ENCODE assay signal across 1 cellular context in the genomic region with DNA sequence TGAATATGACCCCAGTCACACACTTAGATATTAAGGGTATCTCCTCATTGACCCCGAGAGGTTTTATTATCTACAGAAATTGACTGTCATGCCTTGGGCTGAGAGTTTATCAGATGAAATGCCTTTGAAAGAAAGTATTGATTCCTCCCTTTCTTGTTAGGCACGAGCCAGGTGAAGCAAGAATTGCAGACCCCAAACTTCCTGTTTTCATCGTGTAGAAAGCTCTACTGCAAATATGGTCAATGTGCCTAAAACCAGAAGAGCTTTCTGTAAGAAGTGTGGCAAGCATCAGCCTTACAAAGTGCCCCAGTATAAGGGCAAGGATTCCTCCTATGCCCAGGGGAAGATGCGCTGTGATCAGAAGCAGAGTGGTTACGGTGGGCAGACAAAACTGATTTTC.
TF ChIP-seq lines count a peak whose summit lies in the region.

No MANE protein-coding gene starts in this region.

TF ChIP-seq in GM23338, 12 proteins besides CTCF, POLR2A, EP300 and RAD21 (continued from another document):
- TF ChIP-seq CREB1 (CRISPR knock-in tag; IDR thresholded peaks at IDR 0.05; ENCODE audit: low read depth) (no peak), EZH2 (IDR thresholded peaks at IDR 0.05; ENCODE audit: low read depth, unreplicated experiment) (no peak), EZH2phosphoT487 (IDR thresholded peaks at IDR 0.05; ENCODE audit: unreplicated experiment) (no peak), JUNB (IDR thresholded peaks at IDR 0.05; ENCODE audit: unreplicated experiment) (no peak), STAT1 (IDR thresholded peaks at IDR 0.05; ENCODE audit: unreplicated experiment) (no peak)
- TF ChIP-seq, protein P1, sequence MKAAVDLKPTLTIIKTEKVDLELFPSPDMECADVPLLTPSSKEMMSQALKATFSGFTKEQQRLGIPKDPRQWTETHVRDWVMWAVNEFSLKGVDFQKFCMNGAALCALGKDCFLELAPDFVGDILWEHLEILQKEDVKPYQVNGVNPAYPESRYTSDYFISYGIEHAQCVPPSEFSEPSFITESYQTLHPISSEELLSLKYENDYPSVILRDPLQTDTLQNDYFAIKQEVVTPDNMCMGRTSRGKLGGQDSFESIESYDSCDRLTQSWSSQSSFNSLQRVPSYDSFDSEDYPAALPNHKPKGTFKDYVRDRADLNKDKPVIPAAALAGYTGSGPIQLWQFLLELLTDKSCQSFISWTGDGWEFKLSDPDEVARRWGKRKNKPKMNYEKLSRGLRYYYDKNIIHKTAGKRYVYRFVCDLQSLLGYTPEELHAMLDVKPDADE (IDR thresholded peaks at IDR 0.05), result no peak
